ENCODE assay signal across 10 cellular contexts in genomic region chr3:156551746-156552145, GRCh38. TPM values are rescaled to one million over a fixed set of nuclear protein-coding genes. Genes with fewer than 3 reads are reported as not detected.
DNase-seq lines count a peak whose midpoint lies in the region; ATAC-seq and TF ChIP-seq lines count a peak whose summit lies in the region.
"Had no signal": no experiment of that assay in that cellular context is flagged by ENCODE, and none has a peak within 500 bp of the region (broad histone marks: within the 10 kb centered on the region; RNA-seq: fewer than 3 reads in every experiment).

No MANE protein-coding gene starts in this region.

- H3K4me3 Mint-ChIP-seq in progenitor cell of endocrine pancreas (ENCODE audit: low read depth): no peak overlapping the region
- no peak overlapping the region for H3K4me3 Mint-ChIP-seq in CD14-positive monocyte

- no peaks in the 10 kb centered on the region for H3K9me3 ChIP-seq in RWPE2 (ENCODE audit: severe bottlenecking)
- H3K9me3 ChIP-seq: HAP-1, stomach had no signal

- H3K36me3 Mint-ChIP-seq in progenitor cell of endocrine pancreas (ENCODE audit: insufficient read depth): peaks cover 33% of the 10 kb centered on the region
- H3K36me3 Mint-ChIP-seq in CD14-positive monocyte: peaks cover 53 to 61% of the 10 kb centered on the region in 2 donors

- H3K4me1 Mint-ChIP-seq in progenitor cell of endocrine pancreas (ENCODE audit: low read depth): peaks cover 33% of the 10 kb centered on the region
- H3K4me1 Mint-ChIP-seq in CD14-positive monocyte: peaks cover 36% of the 10 kb centered on the region

- H3K4me3 ChIP-seq in RWPE2 (ENCODE audit: severe bottlenecking) (no peak overlapping the region), epithelial cell of esophagus (ENCODE audit: low read length) (no peak overlapping the region)
- H3K4me3 ChIP-seq: HAP-1, stomach had no signal

- intact Hi-C loops in CD14-positive monocyte (cut with micrococcal nuclease): loop anchor here (5.0 to 10.0 kb wide), 5 partner anchors 53 to 593 kb away; partner anchors contain the start of gene TIPARP (in 1 of the 2)

- TF ChIP-seq CTCF in RWPE2 (IDR thresholded peaks at IDR 0.05; ENCODE audit: poor library complexity, severe bottlenecking) (no peak), epithelial cell of esophagus (IDR thresholded peaks at IDR 0.05; ENCODE audit: insufficient read depth, low read depth, low read length, missing control alignments) (no peak), progenitor cell of endocrine pancreas (IDR thresholded peaks at IDR 0.05; ENCODE audit: unreplicated experiment) (no peak), CD14-positive monocyte (IDR thresholded peaks at IDR 0.05) (no peak)

- no peaks in the 10 kb centered on the region for H3K27me3 Mint-ChIP-seq in progenitor cell of endocrine pancreas
- peaks cover 0 to 2% (median 2%) of the 10 kb centered on the region in 3 donors for H3K27me3 Mint-ChIP-seq in CD14-positive monocyte (ENCODE audit: low read depth in 3 of 3)

- no peaks in the 10 kb centered on the region for H3K9me3 Mint-ChIP-seq in progenitor cell of endocrine pancreas (ENCODE audit: low read depth)
- H3K9me3 Mint-ChIP-seq in CD14-positive monocyte: peaks cover 0 to 2% (median 0%) of the 10 kb centered on the region in 7 donors

- peak overlapping the region; percentile 93 for H3K27ac ChIP-seq in RWPE2 (ENCODE audit: poor library complexity, severe bottlenecking)
- H3K27ac ChIP-seq: HL-60 had no signal

- H3K27ac Mint-ChIP-seq in progenitor cell of endocrine pancreas (peak overlapping the region; percentile 15), CD14-positive monocyte (peak overlapping the region in 2 of 7 donors; percentile 43 to 78)

- peaks cover 72% of the 10 kb centered on the region for H3K4me1 ChIP-seq in RWPE2 (ENCODE audit: insufficient read depth, poor library complexity, severe bottlenecking)

- no peaks in the 10 kb centered on the region for H3K27me3 ChIP-seq in RWPE2 (ENCODE audit: insufficient read depth, poor library complexity, severe bottlenecking)
- H3K27me3 ChIP-seq: stomach had no signal

- ATAC-seq in RWPE2 (ENCODE audit: low read depth): peak; percentile 67

- H3K36me3 ChIP-seq in RWPE2 (ENCODE audit: low read depth): peaks cover 72% of the 10 kb centered on the region

- DNase-seq in GM03348 (ENCODE audit: low spot score) (peak; percentile 65), RWPE2 (ENCODE audit: low spot score) (no peak), epithelial cell of esophagus (ENCODE audit: low read depth) (peak; percentile 82), progenitor cell of endocrine pancreas (ENCODE audit: low spot score, unreplicated experiment) (no peak), CD14-positive monocyte (ENCODE audit: low spot score) (no peak), NCI-H446 (lab: John Stamatoyannopoulos, UW) (no peak)
- no peak for DNase-seq in activated naive CD4-positive, alpha-beta T cell treated with Interleukin-2 at 50 U/mL for 16 hours
- DNase-seq: stomach had no signal

RNA-seq across cellular contexts. Expression of gene SSR3, which starts 3.2 kb away (rescaled TPM):
- total RNA-seq in progenitor cell of endocrine pancreas: 129 and 135 TPM in 2 replicates
- polyA plus RNA-seq in CD14-positive monocyte: 100 to 1,000 TPM; 230 to 243 TPM

Comparison
In these comparisons a context has a peak if more than half of its experiments do, and no peak if none do; other contexts are left out.
1. DNase-seq: peak in GM03348 (single experiment) and epithelial cell of esophagus (single experiment); none in RWPE2 (single experiment), progenitor cell of endocrine pancreas (single experiment), CD14-positive monocyte (single experiment), NCI-H446 (0 of 2) and activated naive CD4-positive, alpha-beta T cell treated with Interleukin-2 at 50 U/mL for 16 hours (single experiment).